Comparison of ENCODE assay signal across 21 cellular contexts in genomic region chr4:175951794-175952193, GRCh38.
DNase-seq lines count a peak whose midpoint lies in the region; ATAC-seq, FAIRE-seq and TF ChIP-seq lines count a peak whose summit lies in the region.
"Had no signal": no experiment of that assay in that cellular context is flagged by ENCODE, and none has a peak within 500 bp of the region (broad histone marks: within the 10 kb centered on the region; RNA-seq: fewer than 3 reads in every experiment).

No MANE protein-coding gene starts in this region.

- H3K56ac ChIP-seq in IMR-90 (ENCODE audit: extremely low read depth, insufficient read depth, low read length) = no peak overlapping the region

- no TSS peak for BruUV-seq in IMR-90 (replicated peaks; lab: Mats Ljungman, UMichigan)

- no peak for TF ChIP-seq CTCF in IMR-90 (conservative IDR thresholded peaks at IDR 0.05; ENCODE audit: low read depth, low read length)
- no peak for TF ChIP-seq CTCF in astrocyte of the spinal cord (IDR thresholded peaks at IDR 0.05; ENCODE audit: low read depth, low read length)
- TF ChIP-seq CTCF in hepatocyte (IDR thresholded peaks at IDR 0.05; ENCODE audit: poor library complexity) = no peak

- H2BK15ac ChIP-seq in IMR-90 (ENCODE audit: low read depth, low read length) = no peak overlapping the region

- 80% methylated on average over 1 of the region's 1 CpG; no CpG with 5 or more reads in 1 of the 2 experiments for WGBS in IMR-90 (ENCODE audit: extremely low coverage in 2 of 2, insufficient read length in 1 of 2), 2 experiments
- WGBS in hepatocyte (ENCODE audit: low lambda C conversion rate, missing lambda C conversion rate) = 67% methylated on average over 1 of the region's 1 CpG
- WGBS in small intestine, 3 donors = 15 to 55% (median 27%) methylated on average over 1 of the region's 1 CpG

- FAIRE-seq in small intestine (lab: Jason Lieb, UNC) = no peak
- FAIRE-seq: keratinocyte had no signal

- no peak overlapping the region for H2BK120ac ChIP-seq in IMR-90 (ENCODE audit: low read depth, low read length)

- H3K27ac ChIP-seq in IMR-90 (ENCODE audit: insufficient read depth, low read length) = no peak overlapping the region
- H3K27ac ChIP-seq in hepatocyte = peak overlapping the region; percentile 79
- no peak overlapping the region for H3K27ac ChIP-seq in small intestine (ENCODE audit: low read depth in 1 of 2, low read length in 1 of 2)
- H3K27ac ChIP-seq: transverse colon had no signal

- POLR2A ChIA-PET in IMR-90 (lab: Charles Lee; ENCODE audit: unreplicated experiment) = no interaction called here

- ATAC-seq in IMR-90 (ENCODE audit: low read depth) (no peak), HG03442 (IDR thresholded peaks at IDR 0.05; ENCODE audit: unreplicated experiment) (no peak)
- ATAC-seq: activated naive CD8-positive, alpha-beta T cell treated with anti-CD3 and anti-CD28 coated beads, Interleukin-2, amount 50 U/mL, for 24 hours; Right ventricle myocardium inferior had no signal

- no peaks in the 10 kb centered on the region for H3K79me1 ChIP-seq in IMR-90 (ENCODE audit: low read depth in 1 of 2, low read length in 2 of 2)

- no peak overlapping the region for H4K5ac ChIP-seq in IMR-90 (ENCODE audit: low read depth, low read length)

- H3K9me2 ChIP-seq in hepatocyte (replicated peaks; ENCODE audit: insufficient read depth) = no peaks in the 10 kb centered on the region

- no peak overlapping the region for H3K18ac ChIP-seq in IMR-90 (ENCODE audit: low read depth, low read length)

- H2AK9ac ChIP-seq in IMR-90 (replicated peaks; ENCODE audit: low read depth, low read length, poor library complexity) = no peak overlapping the region

- H4K20me1 ChIP-seq in IMR-90 (ENCODE audit: insufficient read depth, low read length) (no peaks in the 10 kb centered on the region), hepatocyte (ENCODE audit: insufficient read depth, poor library complexity, severe bottlenecking) (no peaks in the 10 kb centered on the region)

- H3K27me3 ChIP-seq in IMR-90 (ENCODE audit: control insufficient read depth, insufficient read depth, low read length) = no peaks in the 10 kb centered on the region
- no peaks in the 10 kb centered on the region for H3K27me3 ChIP-seq in hepatocyte
- peaks cover 0 to 2% of the 10 kb centered on the region in 2 donors for H3K27me3 ChIP-seq in small intestine (ENCODE audit: control insufficient read depth in 2 of 2, insufficient read depth in 2 of 2, low read length in 2 of 2)
- H3K27me3 ChIP-seq: transverse colon had no signal

- CTCF ChIA-PET in IMR-90 (lab: Yijun Ruan, JAX) = interaction anchor here (1.7 kb wide), 1 partner anchor 9 kb away, joined by 3 read pairs; no protein-coding TSS in a partner anchor

- no peak overlapping the region for H3K23ac ChIP-seq in IMR-90 (ENCODE audit: low read depth, low read length)

- H3K4ac ChIP-seq in IMR-90 (ENCODE audit: low read depth, low read length) = no peak overlapping the region

- no peak overlapping the region for H2AK5ac ChIP-seq in IMR-90 (ENCODE audit: low read depth, low read length)

- no peak overlapping the region for H3K4me2 ChIP-seq in IMR-90 (ENCODE audit: low read depth, low read length)
- no peak overlapping the region for H3K4me2 ChIP-seq in hepatocyte

- no peak for TF ChIP-seq POLR2A in IMR-90 (IDR thresholded peaks at IDR 0.05; ENCODE audit: low read depth, low read length)

- no peak overlapping the region for H2BK5ac ChIP-seq in IMR-90 (ENCODE audit: low read depth, low read length, poor library complexity, severe bottlenecking)

- H4K8ac ChIP-seq in IMR-90 (ENCODE audit: low read depth in 2 of 2, low read length in 2 of 2) = no peak overlapping the region

- no peaks in the 10 kb centered on the region for H3K79me2 ChIP-seq in hepatocyte

- intact Hi-C loops in IMR-90 (cut with micrococcal nuclease) = no loop called here

- no peaks in the 10 kb centered on the region for H3K9me1 ChIP-seq in IMR-90 (ENCODE audit: insufficient read depth, low read length)

- H2AFZ ChIP-seq in IMR-90 (replicated peaks; ENCODE audit: low read length, poor library complexity) = no peak overlapping the region
- no peak overlapping the region for H2AFZ ChIP-seq in hepatocyte

- no peak for TF ChIP-seq RAD21 in IMR-90 (IDR thresholded peaks at IDR 0.05; ENCODE audit: low read length)

- H3K9ac ChIP-seq in IMR-90 (ENCODE audit: low read depth, low read length) = no peak overlapping the region

- DNase-seq in IMR-90 (peak; percentile 1), astrocyte of the spinal cord (ENCODE audit: low read depth, low spot score) (peak; percentile 33), hepatocyte (ENCODE audit: low spot score) (peak; percentile 66), small intestine (peak; percentile 88), KG1 (lab: John Stamatoyannopoulos, UW) (no peak), DMS114 treated with DMSO at 0.1 percent for 48 hours (lab: John Stamatoyannopoulos, UW; ENCODE audit: unreplicated experiment) (no peak)
- DNase-seq: activated CD4-positive, alpha-beta T cell treated with anti-CD3 and anti-CD28 coated beads, Interleukin-2, amount 50 U/mL, for 48 hours; activated CD4-positive, CD25-positive, alpha-beta regulatory T cell; activated CD8-positive, alpha-beta memory T cell treated with anti-CD3 and anti-CD28 coated beads, Interleukin-2, amount 50 U/mL, for 48 hours; activated effector memory CD4-positive, alpha-beta T cell treated with Interleukin-2 at 50 U/mL for 16 hours; activated naive CD8-positive, alpha-beta T cell treated with anti-CD3 and anti-CD28 coated beads, Interleukin-2, amount 50 U/mL, for 24 hours; foreskin fibroblast; hypothalamus; NCI-H146; NCI-H2171 treated with DMSO at 0.1 percent for 48 hours; NCI-H526 treated with DMSO at 0.1 percent for 48 hours; occipital lobe; transverse colon had no signal

- H3K36me3 ChIP-seq in IMR-90 (ENCODE audit: control insufficient read depth, insufficient read depth, low read length) = no peaks in the 10 kb centered on the region
- no peaks in the 10 kb centered on the region for H3K36me3 ChIP-seq in hepatocyte (replicated peaks; ENCODE audit: insufficient read depth, low read depth)
- no peaks in the 10 kb centered on the region for H3K36me3 ChIP-seq in small intestine (ENCODE audit: control insufficient read depth in 2 of 2, insufficient read depth in 2 of 2, low read length in 2 of 2)
- H3K36me3 ChIP-seq: transverse colon had no signal

- in situ Hi-C loops in IMR-90 (cut with MboI; ENCODE audit: low sequenced_read_pairs) (no loop called here), astrocyte of the spinal cord (cut with HindIII; ENCODE audit: low sequenced_read_pairs) (no loop called here)

- no peaks in the 10 kb centered on the region for H3K4me1 ChIP-seq in IMR-90 (ENCODE audit: control insufficient read depth, insufficient read depth, low read length)
- no peaks in the 10 kb centered on the region for H3K4me1 ChIP-seq in hepatocyte (ENCODE audit: insufficient read depth)
- H3K4me1 ChIP-seq in small intestine (ENCODE audit: control insufficient read depth in 2 of 2, insufficient read depth in 1 of 2, low read depth in 1 of 2, low read length in 1 of 2) = no peaks in the 10 kb centered on the region

- H3K4me3 ChIP-seq in IMR-90 (ENCODE audit: insufficient read depth, low read depth, low read length) = no peak overlapping the region
- no peak overlapping the region for H3K4me3 ChIP-seq in astrocyte of the spinal cord (ENCODE audit: low read depth, low read length)
- no peak overlapping the region for H3K4me3 ChIP-seq in hepatocyte
- no peak overlapping the region for H3K4me3 ChIP-seq in small intestine (ENCODE audit: low read depth in 1 of 2, low read length in 2 of 2)
- H3K4me3 ChIP-seq: transverse colon had no signal

- no peak overlapping the region for H4K91ac ChIP-seq in IMR-90 (ENCODE audit: insufficient read depth, low read depth, low read length)

- no peak overlapping the region for H3K14ac ChIP-seq in IMR-90 (replicated peaks; ENCODE audit: low read depth, low read length)

- H3K9me3 ChIP-seq in IMR-90 (ENCODE audit: control insufficient read depth, insufficient read depth, low read length) (no peaks in the 10 kb centered on the region), hepatocyte (ENCODE audit: low read depth) (no peaks in the 10 kb centered on the region), small intestine (ENCODE audit: control insufficient read depth, low read depth) (no peaks in the 10 kb centered on the region)
- H3K9me3 ChIP-seq: transverse colon had no signal

- no peak overlapping the region for H2BK20ac ChIP-seq in IMR-90 (ENCODE audit: low read depth, low read length)

- dilution Hi-C loops in IMR-90 (cut with HindIII; ENCODE audit: low sequenced_read_pairs, unreplicated experiment) = no loop called here

TF ChIP-seq in IMR-90, 13 proteins besides CTCF, POLR2A, EP300 and RAD21:
- TF ChIP-seq RCOR1 (IDR thresholded peaks at IDR 0.05; ENCODE audit: insufficient replicate concordance, low read length) = no peak
- no peak for TF ChIP-seq RFX5 (IDR thresholded peaks at IDR 0.05; ENCODE audit: low read depth, low read length)
- TF ChIP-seq MAFK (IDR thresholded peaks at IDR 0.05; ENCODE audit: low read depth, low read length) = no peak
- no peak for TF ChIP-seq CEBPB (IDR thresholded peaks at IDR 0.05; ENCODE audit: low read depth, low read length)
- TF ChIP-seq CHD1 (IDR thresholded peaks at IDR 0.05; ENCODE audit: low read depth, low read length) = no peak
- no peak for TF ChIP-seq NFE2L2 (IDR thresholded peaks at IDR 0.05; ENCODE audit: low read depth, low read length)
- no peak for TF ChIP-seq FOS (IDR thresholded peaks at IDR 0.05; ENCODE audit: low read depth, low read length)
- TF ChIP-seq BHLHE40 (IDR thresholded peaks at IDR 0.05; ENCODE audit: low read depth, low read length) = no peak
- TF ChIP-seq MXI1 (IDR thresholded peaks at IDR 0.05; ENCODE audit: borderline replicate concordance, low read depth, low read length) = no peak

Comparison
In these comparisons a context has a peak if more than half of its experiments do, and no peak if none do; other contexts are left out.
1. DNase-seq: peak in IMR-90 (single experiment), astrocyte of the spinal cord (single experiment), hepatocyte (single experiment) and small intestine (single experiment); none in KG1 (single experiment) and DMS114 treated with DMSO at 0.1 percent for 48 hours (single experiment).